Comparison of ENCODE assay signal across 11 cellular contexts in genomic region chr20:53291548-53291947, GRCh38.
DNase-seq lines count a peak whose midpoint lies in the region; ATAC-seq and TF ChIP-seq lines count a peak whose summit lies in the region.
"Had no signal": no experiment of that assay in that cellular context is flagged by ENCODE, and none has a peak within 500 bp of the region (broad histone marks: within the 10 kb centered on the region; RNA-seq: fewer than 3 reads in every experiment).

No MANE protein-coding gene starts in this region.

- no peak overlapping the region for H3K4me3 Mint-ChIP-seq in endodermal cell
- no peak overlapping the region for H3K4me3 Mint-ChIP-seq in activated naive CD8-positive, alpha-beta T cell treated with anti-CD3 and anti-CD28 coated beads, Interleukin-2, amount 50 U/mL, for 24 hours

- no peaks in the 10 kb centered on the region for H3K9me3 Mint-ChIP-seq in endodermal cell
- no peaks in the 10 kb centered on the region for H3K9me3 Mint-ChIP-seq in activated naive CD8-positive, alpha-beta T cell treated with anti-CD3 and anti-CD28 coated beads, Interleukin-2, amount 50 U/mL, for 24 hours

- TF ChIP-seq EP300 in sigmoid colon (IDR thresholded peaks at IDR 0.05) = no peak

- H3K27me3 ChIP-seq in GM06990 (replicated peaks; ENCODE audit: control insufficient read depth, insufficient read depth, low read length) (no peaks in the 10 kb centered on the region; the same call in 1 of the 2 replicates), endodermal cell (ENCODE audit: control insufficient read depth, insufficient read depth, low read length, poor library complexity, severe bottlenecking) (no peaks in the 10 kb centered on the region), sigmoid colon (no peaks in the 10 kb centered on the region)

- no peak overlapping the region for H3K9ac ChIP-seq in endodermal cell (ENCODE audit: extremely low read depth, low read length, poor library complexity, severe bottlenecking)

- H3K36me3 ChIP-seq in GM06990 (ENCODE audit: control insufficient read depth, insufficient read depth, low read length) = no peaks in the 10 kb centered on the region
- H3K36me3 ChIP-seq in endodermal cell (ENCODE audit: control insufficient read depth, insufficient read depth, low read length) = no peaks in the 10 kb centered on the region
- H3K36me3 ChIP-seq in sigmoid colon = no peaks in the 10 kb centered on the region

- H3K27ac Mint-ChIP-seq in endodermal cell = no peak overlapping the region
- H3K27ac Mint-ChIP-seq in activated naive CD8-positive, alpha-beta T cell treated with anti-CD3 and anti-CD28 coated beads, Interleukin-2, amount 50 U/mL, for 24 hours = no peak overlapping the region

- peak; percentile 56 for TF ChIP-seq CTCF in 22Rv1 (IDR thresholded peaks at IDR 0.05)
- peak; percentile 45 for TF ChIP-seq CTCF in GM06990 (IDR thresholded peaks at IDR 0.05; ENCODE audit: insufficient read depth, low read length, poor library complexity, severe bottlenecking)
- peak; percentile 82 for TF ChIP-seq CTCF in endodermal cell (conservative IDR thresholded peaks at IDR 0.05)
- TF ChIP-seq CTCF in sigmoid colon (IDR thresholded peaks at IDR 0.05) = no peak

- no peaks in the 10 kb centered on the region for H3K27me3 Mint-ChIP-seq in endodermal cell (ENCODE audit: insufficient read depth)
- H3K27me3 Mint-ChIP-seq in activated naive CD8-positive, alpha-beta T cell treated with anti-CD3 and anti-CD28 coated beads, Interleukin-2, amount 50 U/mL, for 24 hours = no peaks in the 10 kb centered on the region

- ATAC-seq in activated naive CD8-positive, alpha-beta T cell treated with anti-CD3 and anti-CD28 coated beads, Interleukin-2, amount 50 U/mL, for 24 hours = no peak
- no peak for ATAC-seq in HG02610 (IDR thresholded peaks at IDR 0.05; ENCODE audit: unreplicated experiment)
- ATAC-seq: right cardiac atrium had no signal

- H3K9me3 ChIP-seq in endodermal cell (ENCODE audit: control insufficient read depth, low read length) (no peaks in the 10 kb centered on the region), sigmoid colon (no peaks in the 10 kb centered on the region)

- H3K4me1 ChIP-seq in endodermal cell (ENCODE audit: control insufficient read depth, insufficient read depth, low read length) = no peaks in the 10 kb centered on the region
- no peaks in the 10 kb centered on the region for H3K4me1 ChIP-seq in sigmoid colon

- no peaks in the 10 kb centered on the region for H3K4me1 Mint-ChIP-seq in endodermal cell
- no peaks in the 10 kb centered on the region for H3K4me1 Mint-ChIP-seq in activated naive CD8-positive, alpha-beta T cell treated with anti-CD3 and anti-CD28 coated beads, Interleukin-2, amount 50 U/mL, for 24 hours

- 59 to 62% methylated on average over 2 to 3 of the region's 3 CpGs for WGBS in endodermal cell (ENCODE audit: insufficient coverage in 1 of 2, insufficient read length in 1 of 2), 2 experiments
- 57 to 75% methylated on average over 3 of the region's 3 CpGs for WGBS in sigmoid colon, 2 donors

- H3K4me3 ChIP-seq in GM06990 (replicated peaks; ENCODE audit: low read depth, low read length) (no peak overlapping the region), endodermal cell (ENCODE audit: low read length) (no peak overlapping the region), sigmoid colon (no peak overlapping the region)

- intact Hi-C loops in sigmoid colon (cut with DNase I) = no loop called here

- no peak for TF ChIP-seq POLR2A in sigmoid colon (IDR thresholded peaks at IDR 0.05)

- H3K27ac ChIP-seq in 22Rv1 = no peak overlapping the region
- no peak overlapping the region for H3K27ac ChIP-seq in endodermal cell (ENCODE audit: low read depth, low read length)
- no peak overlapping the region for H3K27ac ChIP-seq in sigmoid colon

- H3K36me3 Mint-ChIP-seq in endodermal cell (ENCODE audit: low read depth) = no peaks in the 10 kb centered on the region
- no peaks in the 10 kb centered on the region for H3K36me3 Mint-ChIP-seq in activated naive CD8-positive, alpha-beta T cell treated with anti-CD3 and anti-CD28 coated beads, Interleukin-2, amount 50 U/mL, for 24 hours (ENCODE audit: low read depth)

- DNase-seq in GM06990 (ENCODE audit: extremely low read depth, insufficient read length) (no peak), NCI-H460 (ENCODE audit: extremely low read depth, low read depth) (peak; percentile 5), endodermal cell (peak; percentile 82), sigmoid colon (no peak), GM03348 (ENCODE audit: low spot score) (no peak)
- no peak for DNase-seq in activated naive CD8-positive, alpha-beta T cell treated with anti-CD3 and anti-CD28 coated beads, Interleukin-2, amount 50 U/mL, for 24 hours
- DNase-seq: C1 segment of cervical spinal cord, NCI-H187 treated with DMSO at 0.1 percent for 48 hours, right cardiac atrium had no signal

Comparison
In these comparisons a context has a peak if more than half of its experiments do, and no peak if none do; other contexts are left out.
1. CTCF ChIP-seq: peak in 22Rv1 (single experiment), GM06990 (single experiment) and endodermal cell (single experiment); none in sigmoid colon (0 of 4).
2. DNase-seq: peak in NCI-H460 (single experiment) and endodermal cell (single experiment); none in GM06990 (single experiment), sigmoid colon (single experiment), activated naive CD8-positive, alpha-beta T cell treated with anti-CD3 and anti-CD28 coated beads, Interleukin-2, amount 50 U/mL, for 24 hours (single experiment) and GM03348 (single experiment).